ENCODE assay signal across 1 cellular context in genomic region chr9:125024917-125025316, GRCh38.
TF ChIP-seq lines count a peak whose summit lies in the region.

No MANE protein-coding gene starts in this region.

TF ChIP-seq in HCT116, 20 proteins besides CTCF, POLR2A, EP300 and RAD21:
- TF ChIP-seq MAX (IDR thresholded peaks at IDR 0.05) (no peak), SP1 (IDR thresholded peaks at IDR 0.05; ENCODE audit: low read depth) (no peak), POLR2AphosphoS5 (IDR thresholded peaks at IDR 0.05; ENCODE audit: low read depth, low read length) (no peak), JUND (IDR thresholded peaks at IDR 0.05) (no peak), SRF (IDR thresholded peaks at IDR 0.05; ENCODE audit: low read depth) (no peak), EZH2 (IDR thresholded peaks at IDR 0.05) (no peak), TCF7L2 (IDR thresholded peaks at IDR 0.05; ENCODE audit: borderline replicate concordance, extremely low read depth, insufficient read depth, insufficient read length) (no peak), FOSL1 (IDR thresholded peaks at IDR 0.05; ENCODE audit: low read depth) (no peak), EGR1 (IDR thresholded peaks at IDR 0.05; ENCODE audit: low read depth) (no peak), SIN3A (IDR thresholded peaks at IDR 0.05; ENCODE audit: low read depth) (no peak), CEBPB (IDR thresholded peaks at IDR 0.05; ENCODE audit: low read depth) (no peak), ZNF274 (IDR thresholded peaks at IDR 0.05; ENCODE audit: low read depth, low read length) (no peak)
